27 cellular contexts compared by ENCODE assay signal in genomic region chr12:49034287-49034622, GRCh38. TPM values are rescaled to one million over a fixed set of nuclear protein-coding genes. Genes with fewer than 3 reads are reported as not detected.
"Had no signal": no experiment of that assay in that cellular context is flagged by ENCODE, and none has a peak within 500 bp of the region (broad histone marks: within the 10 kb centered on the region; RNA-seq: fewer than 3 reads in every experiment).

No MANE protein-coding gene starts in this region.

- H3K4me1 ChIP-seq: body of pancreas, colonic mucosa had no signal

- ATAC-seq: activated naive CD8-positive, alpha-beta T cell treated with anti-CD3 and anti-CD28 coated beads, Interleukin-2, amount 50 U/mL, for 24 hours; body of pancreas; left lobe of liver had no signal

- H3K9me3 ChIP-seq: body of pancreas, colonic mucosa, esophagus muscularis mucosa, sigmoid colon, thoracic aorta, upper lobe of left lung had no signal

- H3K4me3 Mint-ChIP-seq: activated B cell treated with CpG ODN at 0.5 μM for 24 hours; activated naive CD4-positive, alpha-beta T cell treated with anti-CD3 and anti-CD28 coated beads, Interleukin-2, amount 10 ng/mL, durations not matched to agents 7 days and 5 days; activated naive CD8-positive, alpha-beta T cell treated with anti-CD3 and anti-CD28 coated beads, Interleukin-2, amount 50 U/mL, for 24 hours; mesothelial cell of epicardium; nephron had no signal

- H3K4me2 ChIP-seq: smooth muscle cell had no signal

- DNase-seq: activated B cell treated with CpG ODN at 0.5 μM for 24 hours; activated CD4-positive, alpha-beta T cell treated with anti-CD3 and anti-CD28 coated beads for 4 hours; activated CD4-positive, alpha-beta T cell treated with anti-CD3 and anti-CD28 coated beads, Interleukin-2, amount 50 U/mL, for 48 hours; activated naive CD4-positive, alpha-beta T cell treated with anti-CD3 and anti-CD28 coated beads, Interleukin-2, amount 10 ng/mL, durations not matched to agents 7 days and 5 days; activated naive CD8-positive, alpha-beta T cell treated with anti-CD3 and anti-CD28 coated beads, Interleukin-2, amount 50 U/mL, for 24 hours; activated T-cell treated with anti-CD3 and anti-CD28 coated beads, Interleukin-2, amount 50 U/mL, for 48 hours; colonic mucosa; glutamatergic neuron; mammary epithelial cell; sigmoid colon; stimulated activated CD4-positive, alpha-beta T cell treated with anti-CD3 and anti-CD28 coated beads, Interleukin-15, amount 100 ng/mL, for 24 hours; stimulated activated naive CD4-positive, alpha-beta T cell; T1000 had no signal

- H3K27ac ChIP-seq: body of pancreas, cardiac muscle cell, colonic mucosa, thoracic aorta, upper lobe of left lung had no signal

- H3K9me3 Mint-ChIP-seq: activated B cell treated with CpG ODN at 0.5 μM for 24 hours; activated naive CD4-positive, alpha-beta T cell treated with anti-CD3 and anti-CD28 coated beads, Interleukin-2, amount 10 ng/mL, durations not matched to agents 7 days and 5 days; activated naive CD8-positive, alpha-beta T cell treated with anti-CD3 and anti-CD28 coated beads, Interleukin-2, amount 50 U/mL, for 24 hours; mesothelial cell of epicardium; nephron had no signal

- FAIRE-seq: frontal cortex, keratinocyte had no signal

- H3K27me3 Mint-ChIP-seq: activated B cell treated with CpG ODN at 0.5 μM for 24 hours; activated naive CD4-positive, alpha-beta T cell treated with anti-CD3 and anti-CD28 coated beads, Interleukin-2, amount 10 ng/mL, durations not matched to agents 7 days and 5 days; activated naive CD8-positive, alpha-beta T cell treated with anti-CD3 and anti-CD28 coated beads, Interleukin-2, amount 50 U/mL, for 24 hours had no signal

- H3K27ac Mint-ChIP-seq: activated B cell treated with CpG ODN at 0.5 μM for 24 hours; activated naive CD4-positive, alpha-beta T cell treated with anti-CD3 and anti-CD28 coated beads, Interleukin-2, amount 10 ng/mL, durations not matched to agents 7 days and 5 days; activated naive CD8-positive, alpha-beta T cell treated with anti-CD3 and anti-CD28 coated beads, Interleukin-2, amount 50 U/mL, for 24 hours; mesothelial cell of epicardium; nephron had no signal

- H3K4me1 Mint-ChIP-seq: activated B cell treated with CpG ODN at 0.5 μM for 24 hours; activated naive CD8-positive, alpha-beta T cell treated with anti-CD3 and anti-CD28 coated beads, Interleukin-2, amount 50 U/mL, for 24 hours; mesothelial cell of epicardium had no signal

- H3K4me3 ChIP-seq: body of pancreas, cardiac muscle cell, colonic mucosa, esophagus muscularis mucosa, sigmoid colon, smooth muscle cell, thoracic aorta, upper lobe of left lung had no signal

- H3K27me3 ChIP-seq: body of pancreas, cardiac muscle cell, colonic mucosa, esophagus muscularis mucosa, sigmoid colon, upper lobe of left lung had no signal

RNA-seq across cellular contexts. Expression of gene DDN, which starts 35.1 kb away (rescaled TPM):
- total RNA-seq: left lobe of liver had no signal

RNA-seq across cellular contexts. Expression of gene RHEBL1, which starts 35.5 kb away (rescaled TPM):
- total RNA-seq: body of pancreas had no signal

RNA-seq across cellular contexts. Expression of gene WNT1, which starts 56.1 kb away (rescaled TPM):
- total RNA-seq: activated B cell treated with CpG ODN at 0.5 μM for 24 hours; activated CD8-positive, alpha-beta memory T cell treated with anti-CD3 and anti-CD28 coated beads for 36 hours; body of pancreas; cardiac muscle cell; colonic mucosa; esophagus muscularis mucosa; frontal cortex; left lobe of liver; mammary epithelial cell; mesothelial cell of epicardium; sigmoid colon; SK-MEL-5; smooth muscle cell; T-helper 1 cell treated with Interleukin-12 subunit alpha and Interleukin-12 subunit beta and Interleukin-4 antibody, amounts not matched to agents 30 ng/mL and 1 ng/mL, for 36 hours had no signal
- polyA plus RNA-seq: cardiac muscle cell, keratinocyte, mammary epithelial cell, smooth muscle cell had no signal
